10 cellular contexts compared by ENCODE assay signal in genomic region chr5:125785407-125785806, GRCh38.
"Had no signal": no experiment of that assay in that cellular context is flagged by ENCODE, and none has a peak within 500 bp of the region (broad histone marks: within the 10 kb centered on the region; RNA-seq: fewer than 3 reads in every experiment).

No MANE protein-coding gene starts in this region.

- DNase-seq: GM23248, GOT3, H7, H9, HCEC 1CT, HFFc6 had no signal

- H3K9me3 ChIP-seq: HAP-1 had no signal

- H3K36me3 ChIP-seq: HAP-1 had no signal

- H3K27ac ChIP-seq: GM23248 had no signal

- FAIRE-seq: H1, H54 had no signal

- H3K4me1 ChIP-seq: HAP-1 had no signal

- H3K4me3 ChIP-seq: GM23248, GM23338, HAP-1 had no signal
